1 cellular context compared by ENCODE assay signal in genomic region chr11:117026593-117027330, GRCh38.
TF ChIP-seq lines count a peak whose summit lies in the region.

No MANE protein-coding gene starts in this region.

TF ChIP-seq in GM12878, 131 proteins besides CTCF, POLR2A, EP300 and RAD21 (continued from another document):
- TF ChIP-seq CEBPZ (IDR thresholded peaks at IDR 0.05; ENCODE audit: low read depth, low read length) = no peak
- TF ChIP-seq PBX3 (IDR thresholded peaks at IDR 0.05; ENCODE audit: insufficient replicate concordance, low read depth, low read length) = no peak
- no peak for TF ChIP-seq TARDBP (IDR thresholded peaks at IDR 0.05; ENCODE audit: borderline replicate concordance)
- TF ChIP-seq JUNB (IDR thresholded peaks at IDR 0.05) = peak; percentile 32
- TF ChIP-seq SP1 (IDR thresholded peaks at IDR 0.05; ENCODE audit: low read depth, low read length) = no peak
- TF ChIP-seq ESRRA (IDR thresholded peaks at IDR 0.05; ENCODE audit: low read length) = no peak
- no peak for TF ChIP-seq RCOR1 (conservative IDR thresholded peaks at IDR 0.05; ENCODE audit: low read depth, low read length)
